ENCODE assay signal across 8 cellular contexts in the genomic region with DNA sequence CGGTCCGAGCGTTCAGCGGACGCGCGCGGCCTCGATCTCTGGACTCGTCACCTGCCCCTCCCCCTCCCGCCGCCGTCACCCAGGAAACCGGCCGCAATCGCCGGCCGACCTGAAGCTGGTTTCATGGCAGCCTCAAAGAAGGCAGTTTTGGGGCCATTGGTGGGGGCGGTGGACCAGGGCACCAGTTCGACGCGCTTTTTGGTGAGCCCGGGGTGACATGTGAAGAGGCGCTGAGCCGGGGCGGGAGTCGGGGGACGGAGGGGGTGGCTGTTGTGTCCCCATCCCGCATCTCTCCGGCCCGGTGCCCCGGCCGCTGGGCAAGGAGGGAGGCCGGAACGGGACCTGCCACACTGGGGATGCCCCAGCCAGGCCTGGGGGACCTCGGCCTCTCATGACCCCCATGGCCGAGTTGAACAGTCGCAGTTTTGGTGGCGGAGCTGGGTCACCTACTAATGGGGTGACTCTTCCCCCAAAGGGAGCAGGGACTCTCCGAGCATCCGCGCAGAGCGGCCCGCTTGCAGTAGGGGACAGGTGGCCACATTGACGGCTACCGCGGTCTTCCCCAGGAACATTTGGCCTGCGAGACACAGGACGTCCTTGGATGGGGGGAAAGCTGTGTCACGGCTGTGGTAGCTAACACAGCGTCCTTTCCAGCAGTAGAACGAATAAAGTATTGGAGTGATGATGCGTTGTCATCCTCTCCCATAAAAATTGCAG. TPM values are rescaled to one million over a fixed set of nuclear protein-coding genes. Genes with fewer than 3 reads are reported as not detected.
DNase-seq lines count a peak whose midpoint lies in the region; ATAC-seq, FAIRE-seq and TF ChIP-seq lines count a peak whose summit lies in the region.

Gene GK, plus strand, starts transcription at position 9 of the 717 bp plus-strand sequence. Its CDS starts 115 bp downstream, at position 124.

- H3K9me3 ChIP-seq in BE2C (no peaks in the 10 kb centered on the region), mucosa of stomach (ENCODE audit: control insufficient read depth, low read length) (no peaks in the 10 kb centered on the region)

- peaks cover 6% of the 10 kb centered on the region for H3K4me1 Mint-ChIP-seq in endothelial cell (ENCODE audit: unreplicated experiment)

- peak within 1 kb of the TSS; percentile 80 for H3K27ac Mint-ChIP-seq in endothelial cell (ENCODE audit: unreplicated experiment)

- H3K9ac ChIP-seq in mucosa of stomach (ENCODE audit: low read length): peak within 1 kb of the TSS; percentile 74

- ATAC-seq in GM19023 (IDR thresholded peaks at IDR 0.05; ENCODE audit: unreplicated experiment) (peak; percentile 12), HG03196 (IDR thresholded peaks at IDR 0.05; ENCODE audit: unreplicated experiment) (peak; percentile 18)

- no peak for FAIRE-seq in urothelium cell line (lab: Jason Lieb, UNC)

- DNase-seq in BE2C (peak; percentile 12), T-helper 22 cell (ENCODE audit: low read depth) (peak; percentile 4), endothelial cell (ENCODE audit: low spot score) (peak; percentile 7), urothelium cell line (ENCODE audit: low spot score) (peak; percentile 4)
- no peak for DNase-seq in NK-92 treated with Interleukin-12 subunit alpha and Interleukin-12 subunit beta, amount 100 ng/mL, for 24 hours (lab: John Stamatoyannopoulos, UW)

- H3K4me1 ChIP-seq in BE2C: no peaks in the 10 kb centered on the region
- H3K4me1 ChIP-seq in mucosa of stomach (ENCODE audit: control insufficient read depth, insufficient read depth, low read length): no peaks in the 10 kb centered on the region

- H3K36me3 ChIP-seq in BE2C (no peaks in the 10 kb centered on the region), mucosa of stomach (ENCODE audit: control insufficient read depth, insufficient read depth, low read length) (no peaks in the 10 kb centered on the region)

- H3K36me3 Mint-ChIP-seq in endothelial cell (ENCODE audit: low read depth, unreplicated experiment): no peaks in the 10 kb centered on the region

- no peak for TF ChIP-seq CTCF in BE2C (IDR thresholded peaks at IDR 0.05; ENCODE audit: low read depth, low read length)
- TF ChIP-seq CTCF in endothelial cell (IDR thresholded peaks at IDR 0.05; ENCODE audit: unreplicated experiment): no peak

- H3K27me3 Mint-ChIP-seq in endothelial cell (ENCODE audit: unreplicated experiment): no peaks in the 10 kb centered on the region

- peak within 1 kb of the TSS; percentile 88 for H3K4me3 Mint-ChIP-seq in endothelial cell (ENCODE audit: unreplicated experiment)

- H3K27me3 ChIP-seq in BE2C (no peaks in the 10 kb centered on the region), mucosa of stomach (ENCODE audit: control insufficient read depth, insufficient read depth, low read length) (no peaks in the 10 kb centered on the region)

- H3K9me3 Mint-ChIP-seq in endothelial cell (ENCODE audit: unreplicated experiment): no peaks in the 10 kb centered on the region

- H3K4me3 ChIP-seq in BE2C (ENCODE audit: low read depth, low read length) (peak within 1 kb of the TSS; percentile 76), mucosa of stomach (ENCODE audit: low read length) (peak within 1 kb of the TSS; percentile 46)

RNA-seq across cellular contexts. Expression of gene GK, which starts in this region (rescaled TPM):
- polyA plus RNA-seq in BE2C (2012; ENCODE audit: insufficient read depth, insufficient read length, low read depth): 2.9 TPM
- 2.4 TPM for total RNA-seq in endothelial cell (ENCODE audit: unreplicated experiment)
